ENCODE assay signal across 1 cellular context in the genomic region with DNA sequence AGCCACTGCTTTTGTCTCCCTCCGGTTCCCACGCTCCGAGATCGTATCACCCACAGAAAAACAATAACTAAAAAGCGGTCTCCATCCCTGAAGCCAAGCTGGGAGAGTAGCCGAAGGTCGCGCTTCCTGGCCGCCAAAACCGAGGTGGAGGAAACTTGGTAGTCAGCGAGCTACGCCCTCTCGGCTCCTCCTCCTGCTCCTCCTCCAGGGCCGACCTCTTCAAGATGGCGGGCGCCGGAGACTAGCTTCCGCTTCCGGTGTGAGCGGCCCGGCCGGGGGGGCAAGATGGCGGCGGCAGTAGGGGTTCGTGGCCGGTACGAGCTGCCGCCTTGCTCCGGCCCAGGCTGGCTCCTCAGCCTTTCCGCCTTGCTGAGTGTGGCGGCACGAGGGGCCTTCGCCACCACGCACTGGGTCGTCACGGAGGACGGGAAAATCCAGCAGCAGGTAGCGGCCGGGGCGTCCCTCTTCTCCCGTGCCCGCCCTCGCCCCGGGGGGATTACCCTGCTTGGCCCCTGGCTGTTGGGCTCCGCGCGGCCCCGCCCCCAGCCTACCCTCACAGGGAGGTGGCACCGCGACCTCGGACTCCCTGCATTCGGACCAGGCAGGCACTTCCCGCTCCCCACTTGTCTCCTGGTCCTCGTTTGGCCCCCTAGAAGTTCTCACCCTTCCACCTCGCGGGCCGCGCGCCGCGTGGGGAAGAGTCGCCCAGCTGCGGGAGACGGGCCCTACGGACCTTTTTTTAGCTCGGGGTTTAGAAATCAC.
TF ChIP-seq lines count a peak whose summit lies in the region.

A gene with protein sequence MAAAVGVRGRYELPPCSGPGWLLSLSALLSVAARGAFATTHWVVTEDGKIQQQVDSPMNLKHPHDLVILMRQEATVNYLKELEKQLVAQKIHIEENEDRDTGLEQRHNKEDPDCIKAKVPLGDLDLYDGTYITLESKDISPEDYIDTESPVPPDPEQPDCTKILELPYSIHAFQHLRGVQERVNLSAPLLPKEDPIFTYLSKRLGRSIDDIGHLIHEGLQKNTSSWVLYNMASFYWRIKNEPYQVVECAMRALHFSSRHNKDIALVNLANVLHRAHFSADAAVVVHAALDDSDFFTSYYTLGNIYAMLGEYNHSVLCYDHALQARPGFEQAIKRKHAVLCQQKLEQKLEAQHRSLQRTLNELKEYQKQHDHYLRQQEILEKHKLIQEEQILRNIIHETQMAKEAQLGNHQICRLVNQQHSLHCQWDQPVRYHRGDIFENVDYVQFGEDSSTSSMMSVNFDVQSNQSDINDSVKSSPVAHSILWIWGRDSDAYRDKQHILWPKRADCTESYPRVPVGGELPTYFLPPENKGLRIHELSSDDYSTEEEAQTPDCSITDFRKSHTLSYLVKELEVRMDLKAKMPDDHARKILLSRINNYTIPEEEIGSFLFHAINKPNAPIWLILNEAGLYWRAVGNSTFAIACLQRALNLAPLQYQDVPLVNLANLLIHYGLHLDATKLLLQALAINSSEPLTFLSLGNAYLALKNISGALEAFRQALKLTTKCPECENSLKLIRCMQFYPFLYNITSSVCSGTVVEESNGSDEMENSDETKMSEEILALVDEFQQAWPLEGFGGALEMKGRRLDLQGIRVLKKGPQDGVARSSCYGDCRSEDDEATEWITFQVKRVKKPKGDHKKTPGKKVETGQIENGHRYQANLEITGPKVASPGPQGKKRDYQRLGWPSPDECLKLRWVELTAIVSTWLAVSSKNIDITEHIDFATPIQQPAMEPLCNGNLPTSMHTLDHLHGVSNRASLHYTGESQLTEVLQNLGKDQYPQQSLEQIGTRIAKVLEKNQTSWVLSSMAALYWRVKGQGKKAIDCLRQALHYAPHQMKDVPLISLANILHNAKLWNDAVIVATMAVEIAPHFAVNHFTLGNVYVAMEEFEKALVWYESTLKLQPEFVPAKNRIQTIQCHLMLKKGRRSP (plus strand): TSS at position 251 of the 762 bp plus-strand sequence. CDS start 35 bp downstream, at position 286.

TF ChIP-seq in neural cell, 6 proteins besides CTCF, POLR2A, EP300 and RAD21:
- TF ChIP-seq SMC3 (conservative IDR thresholded peaks at IDR 0.05; ENCODE audit: poor library complexity): no peak
- TF ChIP-seq, protein P1, sequence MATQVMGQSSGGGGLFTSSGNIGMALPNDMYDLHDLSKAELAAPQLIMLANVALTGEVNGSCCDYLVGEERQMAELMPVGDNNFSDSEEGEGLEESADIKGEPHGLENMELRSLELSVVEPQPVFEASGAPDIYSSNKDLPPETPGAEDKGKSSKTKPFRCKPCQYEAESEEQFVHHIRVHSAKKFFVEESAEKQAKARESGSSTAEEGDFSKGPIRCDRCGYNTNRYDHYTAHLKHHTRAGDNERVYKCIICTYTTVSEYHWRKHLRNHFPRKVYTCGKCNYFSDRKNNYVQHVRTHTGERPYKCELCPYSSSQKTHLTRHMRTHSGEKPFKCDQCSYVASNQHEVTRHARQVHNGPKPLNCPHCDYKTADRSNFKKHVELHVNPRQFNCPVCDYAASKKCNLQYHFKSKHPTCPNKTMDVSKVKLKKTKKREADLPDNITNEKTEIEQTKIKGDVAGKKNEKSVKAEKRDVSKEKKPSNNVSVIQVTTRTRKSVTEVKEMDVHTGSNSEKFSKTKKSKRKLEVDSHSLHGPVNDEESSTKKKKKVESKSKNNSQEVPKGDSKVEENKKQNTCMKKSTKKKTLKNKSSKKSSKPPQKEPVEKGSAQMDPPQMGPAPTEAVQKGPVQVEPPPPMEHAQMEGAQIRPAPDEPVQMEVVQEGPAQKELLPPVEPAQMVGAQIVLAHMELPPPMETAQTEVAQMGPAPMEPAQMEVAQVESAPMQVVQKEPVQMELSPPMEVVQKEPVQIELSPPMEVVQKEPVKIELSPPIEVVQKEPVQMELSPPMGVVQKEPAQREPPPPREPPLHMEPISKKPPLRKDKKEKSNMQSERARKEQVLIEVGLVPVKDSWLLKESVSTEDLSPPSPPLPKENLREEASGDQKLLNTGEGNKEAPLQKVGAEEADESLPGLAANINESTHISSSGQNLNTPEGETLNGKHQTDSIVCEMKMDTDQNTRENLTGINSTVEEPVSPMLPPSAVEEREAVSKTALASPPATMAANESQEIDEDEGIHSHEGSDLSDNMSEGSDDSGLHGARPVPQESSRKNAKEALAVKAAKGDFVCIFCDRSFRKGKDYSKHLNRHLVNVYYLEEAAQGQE (IDR thresholded peaks at IDR 0.05; ENCODE audit: borderline replicate concordance): peak; percentile 79
- TF ChIP-seq MXI1 (conservative IDR thresholded peaks at IDR 0.05; ENCODE audit: poor library complexity, severe bottlenecking): peak; percentile 76
- TF ChIP-seq POLR2AphosphoS5 (IDR thresholded peaks at IDR 0.05): peak; percentile 95
- no peak for TF ChIP-seq EZH2 (IDR thresholded peaks at IDR 0.05; ENCODE audit: borderline replicate concordance, insufficient read depth, low read length, poor library complexity, severe bottlenecking)
- TF ChIP-seq TAF1 (IDR thresholded peaks at IDR 0.05; ENCODE audit: low read depth): peak; percentile 94
